Comparison of ENCODE assay signal across 11 cellular contexts in genomic region chr2:36352711-36353110, GRCh38. TPM values are rescaled to one million over a fixed set of nuclear protein-coding genes. Genes with fewer than 3 reads are reported as not detected.
DNase-seq lines count a peak whose midpoint lies in the region; ATAC-seq and TF ChIP-seq lines count a peak whose summit lies in the region.
"Had no signal": no experiment of that assay in that cellular context is flagged by ENCODE, and none has a peak within 500 bp of the region (broad histone marks: within the 10 kb centered on the region; RNA-seq: fewer than 3 reads in every experiment).

No MANE protein-coding gene starts in this region.

- no peak for TF ChIP-seq CTCF in astrocyte of the spinal cord (IDR thresholded peaks at IDR 0.05; ENCODE audit: low read depth, low read length)

- H3K4me1 Mint-ChIP-seq in naive thymus-derived CD4-positive, alpha-beta T cell, result peaks cover 9 to 31% (median 17%) of the 10 kb centered on the region in 7 donors

- H3K27ac Mint-ChIP-seq in naive thymus-derived CD4-positive, alpha-beta T cell, result no peak overlapping the region
- H3K27ac Mint-ChIP-seq: CD4-positive, CD25-positive, alpha-beta regulatory T cell had no signal

- H3K27ac ChIP-seq in naive thymus-derived CD4-positive, alpha-beta T cell (ENCODE audit: low read depth, low read length), result no peak overlapping the region
- H3K27ac ChIP-seq: parathyroid adenoma, WERI-Rb-1 had no signal

- CTCF ChIA-PET in naive thymus-derived CD4-positive, alpha-beta T cell (lab: Charles Lee), result interaction anchor here (0.6 to 2.1 kb wide), 5 partner anchors 31 to 339 kb away, joined by 3 to 9 read pairs (median 4); no protein-coding TSS in a partner anchor

- peaks cover 1 to 11% of the 10 kb centered on the region in 2 donors for H3K4me1 ChIP-seq in naive thymus-derived CD4-positive, alpha-beta T cell (ENCODE audit: control insufficient read depth in 2 of 2, insufficient read depth in 2 of 2, low read length in 2 of 2)
- H3K4me1 ChIP-seq: parathyroid adenoma had no signal

- peaks cover 8 to 60% (median 17%) of the 10 kb centered on the region in 5 donors for H3K27me3 Mint-ChIP-seq in naive thymus-derived CD4-positive, alpha-beta T cell

- no peaks in the 10 kb centered on the region for H3K36me3 Mint-ChIP-seq in naive thymus-derived CD4-positive, alpha-beta T cell
- H3K36me3 Mint-ChIP-seq: CD4-positive, CD25-positive, alpha-beta regulatory T cell had no signal

- POLR2A ChIA-PET in naive thymus-derived CD4-positive, alpha-beta T cell (lab: Charles Lee), result no interaction called here

- intact Hi-C loops in naive thymus-derived CD4-positive, alpha-beta T cell (cut with micrococcal nuclease), result loop anchor here (1.0 to 5.0 kb wide), 7 partner anchors 106 to 433 kb away; no protein-coding TSS in a partner anchor

- H3K4me3 Mint-ChIP-seq in naive thymus-derived CD4-positive, alpha-beta T cell, result no peak overlapping the region
- H3K4me3 Mint-ChIP-seq: CD4-positive, CD25-positive, alpha-beta regulatory T cell had no signal

- ATAC-seq in naive thymus-derived CD4-positive, alpha-beta T cell, result no peak

- DNase-seq in AG08395 (ENCODE audit: low spot score) (peak; percentile 55), HUDEP-2 (lab: John Stamatoyannopoulos, UW; ENCODE audit: unreplicated experiment in 76 of 76) (peak in 42 of 76 experiments; percentile 15 to 80 (median 52)), astrocyte of the spinal cord (ENCODE audit: low read depth, low spot score) (peak; percentile 78), glomerular visceral epithelial cell (ENCODE audit: extremely low spot score) (peak; percentile 65), NCI-H2227 treated with DMSO at 0.1 percent for 48 hours (lab: John Stamatoyannopoulos, UW) (no peak), Ammon's horn (ENCODE audit: low spot score) (no peak)
- DNase-seq in naive thymus-derived CD4-positive, alpha-beta T cell, result no peak
- DNase-seq in stimulated activated CD4-positive, alpha-beta T cell treated with anti-CD3 and anti-CD28 coated beads, Interleukin-4, amount 100 ng/mL, for 1 hour, result no peak
- DNase-seq: WERI-Rb-1 had no signal

- H3K27me3 ChIP-seq in naive thymus-derived CD4-positive, alpha-beta T cell (ENCODE audit: control insufficient read depth in 2 of 2, insufficient read depth in 2 of 2, low read length in 2 of 2), result peaks cover 0 to 2% of the 10 kb centered on the region in 2 donors

- no peaks in the 10 kb centered on the region for H3K9me3 ChIP-seq in naive thymus-derived CD4-positive, alpha-beta T cell (ENCODE audit: control insufficient read depth in 2 of 3, low read length in 3 of 3)

- H3K36me3 ChIP-seq in naive thymus-derived CD4-positive, alpha-beta T cell (ENCODE audit: control insufficient read depth in 2 of 3, insufficient read depth in 3 of 3, low read length in 3 of 3), result no peaks in the 10 kb centered on the region
- H3K36me3 ChIP-seq: WERI-Rb-1 had no signal

- H3K9me3 Mint-ChIP-seq in naive thymus-derived CD4-positive, alpha-beta T cell, result no peaks in the 10 kb centered on the region
- H3K9me3 Mint-ChIP-seq: CD4-positive, CD25-positive, alpha-beta regulatory T cell had no signal

- in situ Hi-C loops in astrocyte of the spinal cord (cut with HindIII; ENCODE audit: low sequenced_read_pairs), result no loop called here

- H3K4me3 ChIP-seq in astrocyte of the spinal cord (ENCODE audit: low read depth, low read length), result no peak overlapping the region
- no peak overlapping the region for H3K4me3 ChIP-seq in naive thymus-derived CD4-positive, alpha-beta T cell (ENCODE audit: low read length)

RNA-seq across cellular contexts. Expression of gene CRIM1, which starts 2.9 kb away (rescaled TPM):
- total RNA-seq in naive thymus-derived CD4-positive, alpha-beta T cell, result 1 to 10 TPM in 3 of 5 experiments, under 1 TPM in 2; 0.75 to 7.1 (median 1.2) TPM
- under 1 TPM; 0.10 to 0.13 TPM for polyA plus RNA-seq in naive thymus-derived CD4-positive, alpha-beta T cell

Comparison
In these comparisons a context has a peak if more than half of its experiments do, and no peak if none do; other contexts are left out.
1. DNase-seq: peak in AG08395 (single experiment), HUDEP-2 (42 of 76), astrocyte of the spinal cord (single experiment) and glomerular visceral epithelial cell (single experiment); none in naive thymus-derived CD4-positive, alpha-beta T cell (0 of 9), stimulated activated CD4-positive, alpha-beta T cell treated with anti-CD3 and anti-CD28 coated beads, Interleukin-4, amount 100 ng/mL, for 1 hour (single experiment), NCI-H2227 treated with DMSO at 0.1 percent for 48 hours (single experiment) and Ammon's horn (single experiment).